ENCODE assay signal across 16 cellular contexts in the genomic region with DNA sequence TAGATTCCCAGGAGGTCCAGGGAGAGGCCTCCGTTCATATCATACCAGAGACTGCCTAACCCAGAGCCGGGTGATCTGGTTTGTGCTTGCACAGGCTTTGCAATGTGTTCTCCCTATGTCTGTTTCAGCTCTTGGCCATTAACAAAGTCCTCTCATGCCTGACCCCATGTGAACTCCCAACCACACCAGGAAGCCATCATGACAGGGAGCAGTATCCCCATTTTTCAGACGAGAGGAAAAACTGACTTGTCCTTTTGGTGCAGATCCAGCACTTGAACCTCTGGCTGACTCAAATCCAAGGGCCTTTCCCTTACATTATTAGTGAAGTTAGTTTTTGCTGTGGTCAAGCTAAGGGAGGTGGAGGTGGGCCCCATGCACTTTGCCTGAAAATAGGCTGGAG.
"Had no signal": no experiment of that assay in that cellular context is flagged by ENCODE, and none has a peak within 500 bp of the region (broad histone marks: within the 10 kb centered on the region; RNA-seq: fewer than 3 reads in every experiment).

No MANE protein-coding gene starts in this region.

- H3K27ac ChIP-seq: gastroesophageal sphincter, heart right ventricle, left ventricle myocardium inferior, tibial artery had no signal

- ATAC-seq: gastroesophageal sphincter; natural killer cell; stimulated activated memory B cell treated with anti-CD40 and anti-IgM and Interleukin-4, amounts not matched to agents 10 μg/mL and 1 μg/mL and 100 μg/mL, for 72 hours; T-helper 17 cell; WTC11 had no signal

- H3K4me3 Mint-ChIP-seq: memory B cell; natural killer cell; stimulated activated memory B cell treated with anti-CD40 and anti-IgM and Interleukin-4, amounts not matched to agents 10 μg/mL and 1 μg/mL and 100 μg/mL, for 72 hours; T-helper 17 cell; WTC11 had no signal

- FAIRE-seq: colon, keratinocyte, urothelium cell line had no signal

- H3K4me1 ChIP-seq: heart right ventricle, left ventricle myocardium inferior, tibial artery had no signal

- H3K9me3 ChIP-seq: gastroesophageal sphincter, heart right ventricle, left ventricle myocardium inferior, tibial artery had no signal

- H3K27ac Mint-ChIP-seq: natural killer cell; stimulated activated memory B cell treated with anti-CD40 and anti-IgM and Interleukin-4, amounts not matched to agents 10 μg/mL and 1 μg/mL and 100 μg/mL, for 72 hours; T-helper 17 cell; WTC11 had no signal

- H3K27me3 ChIP-seq: gastroesophageal sphincter, heart right ventricle, tibial artery had no signal

- DNase-seq: activated CD4-positive, alpha-beta T cell treated with anti-CD3 and anti-CD28 coated beads for 48 hours; activated naive CD4-positive, alpha-beta T cell; effector CD4-positive, alpha-beta T cell; heart right ventricle; left ventricle myocardium inferior; natural killer cell; nucleus accumbens; T-helper 17 cell; tibial artery had no signal

- H3K27me3 Mint-ChIP-seq: memory B cell; stimulated activated memory B cell treated with anti-CD40 and anti-IgM and Interleukin-4, amounts not matched to agents 10 μg/mL and 1 μg/mL and 100 μg/mL, for 72 hours; T-helper 17 cell had no signal

- H3K4me1 Mint-ChIP-seq: stimulated activated memory B cell treated with anti-CD40 and anti-IgM and Interleukin-4, amounts not matched to agents 10 μg/mL and 1 μg/mL and 100 μg/mL, for 72 hours; WTC11 had no signal

- H3K4me3 ChIP-seq: gastroesophageal sphincter, heart right ventricle, left ventricle myocardium inferior, tibial artery had no signal

- H3K9me3 Mint-ChIP-seq: natural killer cell; stimulated activated memory B cell treated with anti-CD40 and anti-IgM and Interleukin-4, amounts not matched to agents 10 μg/mL and 1 μg/mL and 100 μg/mL, for 72 hours had no signal
